Comparison of ENCODE assay signal across 2 cellular contexts in the genomic region with DNA sequence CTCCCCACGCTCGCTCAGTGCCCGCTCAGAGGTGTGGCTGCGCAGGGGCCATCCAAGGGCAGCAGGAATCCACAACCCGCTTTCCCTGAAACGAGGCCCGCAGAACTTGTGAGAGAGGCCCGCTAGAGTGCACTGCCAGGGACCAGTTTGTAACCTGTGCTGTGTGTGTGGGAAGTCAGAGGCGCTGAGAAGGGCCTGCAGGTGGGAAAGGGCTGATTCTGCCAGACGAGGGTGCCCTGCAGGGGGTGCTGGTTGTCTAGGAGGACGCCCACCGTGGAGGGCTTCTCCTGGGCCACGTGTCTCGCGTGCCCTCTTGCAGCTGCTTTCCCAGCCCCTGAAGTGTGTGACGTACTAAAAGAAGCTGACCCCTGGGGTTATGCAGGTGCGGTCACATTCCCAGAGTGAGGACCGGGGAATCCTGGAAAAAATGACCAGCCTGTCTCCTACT.
TF ChIP-seq lines count a peak whose summit lies in the region.

No MANE protein-coding gene starts in this region.

TF ChIP-seq in IMR-90, 13 proteins besides CTCF, POLR2A, EP300 and RAD21:
- TF ChIP-seq CEBPB (IDR thresholded peaks at IDR 0.05; ENCODE audit: low read depth, low read length), result no peak
- no peak for TF ChIP-seq FOS (IDR thresholded peaks at IDR 0.05; ENCODE audit: low read depth, low read length)
- no peak for TF ChIP-seq BHLHE40 (IDR thresholded peaks at IDR 0.05; ENCODE audit: low read depth, low read length)
- no peak for TF ChIP-seq NFE2L2 (IDR thresholded peaks at IDR 0.05; ENCODE audit: low read depth, low read length)
- TF ChIP-seq RCOR1 (IDR thresholded peaks at IDR 0.05; ENCODE audit: insufficient replicate concordance, low read length), result no peak
- no peak for TF ChIP-seq MAFK (IDR thresholded peaks at IDR 0.05; ENCODE audit: low read depth, low read length)
- TF ChIP-seq SMC3 (IDR thresholded peaks at IDR 0.05; ENCODE audit: low read depth, low read length), result no peak
- TF ChIP-seq, protein P1, sequence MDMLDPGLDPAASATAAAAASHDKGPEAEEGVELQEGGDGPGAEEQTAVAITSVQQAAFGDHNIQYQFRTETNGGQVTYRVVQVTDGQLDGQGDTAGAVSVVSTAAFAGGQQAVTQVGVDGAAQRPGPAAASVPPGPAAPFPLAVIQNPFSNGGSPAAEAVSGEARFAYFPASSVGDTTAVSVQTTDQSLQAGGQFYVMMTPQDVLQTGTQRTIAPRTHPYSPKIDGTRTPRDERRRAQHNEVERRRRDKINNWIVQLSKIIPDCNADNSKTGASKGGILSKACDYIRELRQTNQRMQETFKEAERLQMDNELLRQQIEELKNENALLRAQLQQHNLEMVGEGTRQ (IDR thresholded peaks at IDR 0.05; ENCODE audit: low read depth, low read length), result no peak

TF ChIP-seq in GM12878, 131 proteins besides CTCF, POLR2A, EP300 and RAD21:
- TF ChIP-seq NBN (IDR thresholded peaks at IDR 0.05) (no peak), STAT1 (conservative IDR thresholded peaks at IDR 0.05) (no peak), RB1 (IDR thresholded peaks at IDR 0.05; ENCODE audit: borderline replicate concordance) (no peak), CREB1 (IDR thresholded peaks at IDR 0.05; ENCODE audit: low read depth) (no peak), SREBF2 (IDR thresholded peaks at IDR 0.05; ENCODE audit: low read length) (no peak)
- TF ChIP-seq, protein P2, sequence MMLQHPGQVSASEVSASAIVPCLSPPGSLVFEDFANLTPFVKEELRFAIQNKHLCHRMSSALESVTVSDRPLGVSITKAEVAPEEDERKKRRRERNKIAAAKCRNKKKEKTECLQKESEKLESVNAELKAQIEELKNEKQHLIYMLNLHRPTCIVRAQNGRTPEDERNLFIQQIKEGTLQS (IDR thresholded peaks at IDR 0.05; ENCODE audit: borderline replicate concordance, extremely low read depth, low read depth, low read length), result no peak
- TF ChIP-seq, protein P3, sequence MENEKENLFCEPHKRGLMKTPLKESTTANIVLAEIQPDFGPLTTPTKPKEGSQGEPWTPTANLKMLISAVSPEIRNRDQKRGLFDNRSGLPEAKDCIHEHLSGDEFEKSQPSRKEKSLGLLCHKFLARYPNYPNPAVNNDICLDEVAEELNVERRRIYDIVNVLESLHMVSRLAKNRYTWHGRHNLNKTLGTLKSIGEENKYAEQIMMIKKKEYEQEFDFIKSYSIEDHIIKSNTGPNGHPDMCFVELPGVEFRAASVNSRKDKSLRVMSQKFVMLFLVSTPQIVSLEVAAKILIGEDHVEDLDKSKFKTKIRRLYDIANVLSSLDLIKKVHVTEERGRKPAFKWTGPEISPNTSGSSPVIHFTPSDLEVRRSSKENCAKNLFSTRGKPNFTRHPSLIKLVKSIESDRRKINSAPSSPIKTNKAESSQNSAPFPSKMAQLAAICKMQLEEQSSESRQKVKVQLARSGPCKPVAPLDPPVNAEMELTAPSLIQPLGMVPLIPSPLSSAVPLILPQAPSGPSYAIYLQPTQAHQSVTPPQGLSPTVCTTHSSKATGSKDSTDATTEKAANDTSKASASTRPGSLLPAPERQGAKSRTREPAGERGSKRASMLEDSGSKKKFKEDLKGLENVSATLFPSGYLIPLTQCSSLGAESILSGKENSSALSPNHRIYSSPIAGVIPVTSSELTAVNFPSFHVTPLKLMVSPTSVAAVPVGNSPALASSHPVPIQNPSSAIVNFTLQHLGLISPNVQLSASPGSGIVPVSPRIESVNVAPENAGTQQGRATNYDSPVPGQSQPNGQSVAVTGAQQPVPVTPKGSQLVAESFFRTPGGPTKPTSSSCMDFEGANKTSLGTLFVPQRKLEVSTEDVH (IDR thresholded peaks at IDR 0.05; ENCODE audit: low read depth, partially characterized antibody), result no peak
